In the genomic region with DNA sequence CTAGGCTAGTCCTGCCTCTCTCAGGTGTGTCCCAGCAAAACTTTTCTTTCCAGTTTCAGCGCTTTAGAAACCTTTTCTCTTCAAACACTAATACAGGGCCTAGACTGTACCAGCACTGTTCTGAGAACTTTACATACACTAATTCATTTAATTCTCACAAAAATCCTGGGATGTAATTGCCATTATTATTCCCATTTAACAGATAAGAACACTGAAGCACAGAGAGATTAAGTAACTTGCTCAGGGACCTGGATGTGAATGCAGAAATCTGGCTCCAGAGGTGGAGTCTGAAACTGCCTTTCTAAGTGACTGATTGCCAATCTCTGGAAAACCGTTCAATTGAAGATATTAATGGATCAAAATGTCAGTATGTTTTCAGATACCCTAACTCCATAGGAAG, we compare ENCODE assay signal across 9 cellular contexts. TPM values are rescaled to one million over a fixed set of nuclear protein-coding genes. Genes with fewer than 3 reads are reported as not detected.
A peak's percentile ranks its signal among the peaks of the same experiment; 100 is the strongest.
DNase-seq lines count a peak whose midpoint lies in the region; ATAC-seq, FAIRE-seq and TF ChIP-seq lines count a peak whose summit lies in the region.
"Had no signal": no experiment of that assay in that cellular context is flagged by ENCODE, and none has a peak within 500 bp of the region (broad histone marks: within the 10 kb centered on the region; RNA-seq: fewer than 3 reads in every experiment).

No MANE protein-coding gene starts in this region.

- H3K9me3 ChIP-seq in HepG2 (ENCODE audit: low read length) (no peaks in the 10 kb centered on the region), right lobe of liver (no peaks in the 10 kb centered on the region), adipocyte (ENCODE audit: control insufficient read depth, low read length) (no peaks in the 10 kb centered on the region), mesodermal cell (ENCODE audit: control insufficient read depth, low read length) (no peaks in the 10 kb centered on the region), upper lobe of right lung (no peaks in the 10 kb centered on the region)

- H3K36me3 ChIP-seq in HepG2 (replicated peaks in 1 of 2; ENCODE audit: control insufficient read depth in 1 of 2, insufficient read depth in 2 of 2, low read length in 2 of 2) = no peaks in the 10 kb centered on the region
- no peaks in the 10 kb centered on the region for H3K36me3 ChIP-seq in right lobe of liver
- H3K36me3 ChIP-seq in adipocyte (ENCODE audit: control insufficient read depth, insufficient read depth, low read length, severe bottlenecking) = no peaks in the 10 kb centered on the region
- H3K36me3 ChIP-seq in mesodermal cell (ENCODE audit: control insufficient read depth, insufficient read depth, low read length) = peaks cover 13% of the 10 kb centered on the region
- no peaks in the 10 kb centered on the region for H3K36me3 ChIP-seq in upper lobe of right lung

- H3K79me2 ChIP-seq in HepG2 (ENCODE audit: insufficient read depth, low read length) = peaks cover 34% of the 10 kb centered on the region

- H3K9ac ChIP-seq in HepG2 (ENCODE audit: insufficient read depth, low read depth, low read length) (peak overlapping the region; percentile 36; the same call in 1 of the 2 replicates), adipocyte (ENCODE audit: low read length) (peak overlapping the region; percentile 69)

- WGBS in HepG2 (ENCODE audit: low lambda C conversion rate) = 53% methylated on average over 2 of the region's 2 CpGs
- 58% methylated on average over 2 of the region's 2 CpGs for WGBS in right lobe of liver (ENCODE audit: insufficient coverage, low coverage, low lambda C conversion rate, missing lambda C conversion rate)
- WGBS in mesodermal cell (ENCODE audit: insufficient coverage in 2 of 2), 2 experiments = 68 to 80% methylated on average over 1 to 2 of the region's 2 CpGs

- DNase-seq in HepG2 (ENCODE audit: low spot score) (no peak), right lobe of liver (no peak), adipocyte (ENCODE audit: low read depth) (no peak), upper lobe of right lung (no peak), NCI-H524 treated with DMSO at 0.1 percent for 48 hours (lab: John Stamatoyannopoulos, UW) (no peak), DMS53 treated with DMSO at 0.1 percent for 48 hours (lab: John Stamatoyannopoulos, UW; ENCODE audit: unreplicated experiment) (no peak)
- DNase-seq: foreskin melanocyte had no signal

- H2AFZ ChIP-seq in HepG2 (ENCODE audit: low read length) = peak overlapping the region; percentile 28

- peak overlapping the region; percentile 92 for H3K4me2 ChIP-seq in HepG2 (ENCODE audit: low read depth, low read length)

- CTCF ChIA-PET in HepG2 (lab: Yijun Ruan, JAX; ENCODE audit: low intra/inter-chr PET ratio, low total read pairs) = interaction anchor here (1.0 kb wide), 1 partner anchor 45 kb away, joined by 5 read pairs; no protein-coding TSS in a partner anchor

- in situ Hi-C loops in HepG2 (cut with HindIII; ENCODE audit: extremely low pct_ligation_motif_present, low pct_unique_long_range_greater_than_20kb) = loop anchor here (5.0 kb wide), 1 partner anchor 81 kb away; no protein-coding TSS in a partner anchor

- POLR2A ChIA-PET in HepG2 (lab: Yijun Ruan, JAX) = interaction anchor here (1.0 kb wide), 1 partner anchor 58 kb away, joined by 4 read pairs; a partner anchor contains a TSS

- intact Hi-C loops in HepG2 (cut with micrococcal nuclease; ENCODE audit: unreplicated experiment) (no loop called here), right lobe of liver (cut with DNase I) (no loop called here), upper lobe of right lung (cut with DNase I) (no loop called here)

- FAIRE-seq in HepG2 (lab: Jason Lieb, UNC) = no peak

- peak overlapping the region; percentile 14 to 87 (median 81); a peak in 4 of 6 replicates for H3K4me3 ChIP-seq in HepG2 (replicated peaks in 1 of 3; ENCODE audit: insufficient read depth in 1 of 3, low read depth in 2 of 3, low read length in 3 of 3)
- no peak overlapping the region for H3K4me3 ChIP-seq in right lobe of liver
- H3K4me3 ChIP-seq in adipocyte (ENCODE audit: low read length) = peak overlapping the region; percentile 88
- H3K4me3 ChIP-seq in mesodermal cell (ENCODE audit: extremely low read depth, insufficient read depth, low read length, poor library complexity, severe bottlenecking) = peak overlapping the region; percentile 82
- peak overlapping the region; percentile 85 for H3K4me3 ChIP-seq in upper lobe of right lung

- TF ChIP-seq RAD21 in HepG2 (CRISPR knock-in tag; IDR thresholded peaks at IDR 0.05) = no peak

- H3K4me1 ChIP-seq in HepG2 (ENCODE audit: insufficient read depth, low read length) = peaks cover 28% of the 10 kb centered on the region
- peaks cover 0 to 10% (median 3%) of the 10 kb centered on the region in 4 donors for H3K4me1 ChIP-seq in right lobe of liver
- H3K4me1 ChIP-seq in adipocyte (ENCODE audit: control insufficient read depth, insufficient read depth, low read length) = peaks cover 14% of the 10 kb centered on the region
- H3K4me1 ChIP-seq in mesodermal cell (ENCODE audit: control insufficient read depth, insufficient read depth, low read length, poor library complexity, severe bottlenecking) = peaks cover 3% of the 10 kb centered on the region
- peaks cover 10% of the 10 kb centered on the region for H3K4me1 ChIP-seq in upper lobe of right lung

- ATAC-seq in HepG2 (no peak), right lobe of liver (no peak), upper lobe of right lung (no peak), GM18505 (IDR thresholded peaks at IDR 0.05; ENCODE audit: unreplicated experiment) (no peak)

- no peak for TF ChIP-seq EP300 in HepG2 (IDR thresholded peaks at IDR 0.05; ENCODE audit: low read depth in 2 of 2, low read length in 2 of 2)
- TF ChIP-seq EP300 in HepG2 (CRISPR knock-in tag; IDR thresholded peaks at IDR 0.05; ENCODE audit: borderline replicate concordance) = no peak

- H3K27ac ChIP-seq in HepG2 (ENCODE audit: extremely low read length, insufficient read depth, low read length) (no peak overlapping the region), right lobe of liver (no peak overlapping the region), mesodermal cell (ENCODE audit: low read depth, low read length, severe bottlenecking) (no peak overlapping the region), upper lobe of right lung (no peak overlapping the region)

- BruUV-seq in HepG2 (replicated peaks; lab: Mats Ljungman, UMichigan) = no TSS peak

- TF ChIP-seq CTCF in HepG2 (CRISPR knock-in tag; IDR thresholded peaks at IDR 0.05) (no peak), right lobe of liver (IDR thresholded peaks at IDR 0.05) (no peak), upper lobe of right lung (IDR thresholded peaks at IDR 0.05) (no peak)

- H4K20me1 ChIP-seq in HepG2 (ENCODE audit: insufficient read depth, low read length) = no peaks in the 10 kb centered on the region; the same call in 1 of the 2 replicates

- TF ChIP-seq POLR2A in HepG2 (IDR thresholded peaks at IDR 0.05; ENCODE audit: insufficient read depth in 1 of 2, low read depth in 2 of 2, low read length in 2 of 2) = no peak
- no peak for TF ChIP-seq POLR2A in right lobe of liver (IDR thresholded peaks at IDR 0.05)
- no peak for TF ChIP-seq POLR2A in GM18505 (IDR thresholded peaks at IDR 0.05; ENCODE audit: borderline replicate concordance, extremely low read depth, insufficient read depth, insufficient read length)

- peaks cover 0 to 4% of the 10 kb centered on the region in 2 experiments; a peak in 2 of 5 replicates for H3K27me3 ChIP-seq in HepG2 (ENCODE audit: control insufficient read depth in 1 of 2, insufficient read depth in 2 of 2, low read length in 2 of 2)
- no peaks in the 10 kb centered on the region for H3K27me3 ChIP-seq in right lobe of liver
- no peaks in the 10 kb centered on the region for H3K27me3 ChIP-seq in adipocyte (replicated peaks; ENCODE audit: control insufficient read depth, insufficient read depth, low read length)
- no peaks in the 10 kb centered on the region for H3K27me3 ChIP-seq in upper lobe of right lung

RNA-seq across cellular contexts. Expression of a gene that starts 0.8 kb away (rescaled TPM):
- total RNA-seq in HepG2 (2016; rRNA removed; fragmentation: Illumina TruSeq; extraction: Trizol) = 61.2 and 64.3 TPM in 2 replicates
- 48.7 and 49.7 TPM in 2 replicates for total RNA-seq in HepG2 (2016; cell fraction: cytosol; rRNA removed; fragmentation: Illumina TruSeq; extraction: Trizol; ENCODE audit: low read depth)
- total RNA-seq in HepG2 (2016; cell fraction: insoluble cytoplasmic fraction; rRNA removed; fragmentation: Illumina TruSeq; extraction: Trizol) = 63.3 and 67.3 TPM in 2 replicates
- total RNA-seq in HepG2 (2016; cell fraction: membrane; rRNA removed; fragmentation: Illumina TruSeq; extraction: Trizol) = 50.4 and 50.6 TPM in 2 replicates
- 29.2 and 34.0 TPM in 2 replicates for total RNA-seq in HepG2 (2016; cell fraction: nucleus; rRNA removed; fragmentation: Illumina TruSeq; extraction: Trizol)
- polyA plus RNA-seq in HepG2 (2011; rRNA removed) = 67.7 and 78.0 TPM in 2 replicates
- polyA plus RNA-seq in HepG2 (2011; cell fraction: cytosol; rRNA removed) = 65.6 and 80.3 TPM in 2 replicates
- polyA plus RNA-seq in HepG2 (2011; cell fraction: nucleus; rRNA removed) = 37.2 and 37.9 TPM in 2 replicates
- 42.1 and 43.5 TPM in 2 replicates for polyA plus RNA-seq in HepG2 (2012)
- 37.9 and 42.9 TPM in 2 replicates for polyA plus RNA-seq in HepG2 (2016; cell fraction: cytosol; fragmentation: Illumina TruSeq; extraction: Trizol; ENCODE audit: low read depth)
- polyA plus RNA-seq in HepG2 (2016; cell fraction: insoluble cytoplasmic fraction; fragmentation: Illumina TruSeq; extraction: Trizol; ENCODE audit: low read depth) = 73.9 and 74.9 TPM in 2 replicates
- polyA plus RNA-seq in HepG2 (2016; cell fraction: membrane; fragmentation: Illumina TruSeq; extraction: Trizol; ENCODE audit: low read depth) = 38.1 and 41.9 TPM in 2 replicates
- polyA plus RNA-seq in HepG2 (2016; cell fraction: nucleus; fragmentation: Illumina TruSeq; extraction: Trizol; ENCODE audit: insufficient read depth, low read depth) = 50.4 and 61.3 TPM in 2 replicates
- polyA minus RNA-seq in HepG2 (2011; rRNA and poly(A)+ RNA removed; ENCODE audit: low replicate concordance) = 72.4 and 233 TPM in 2 replicates
- polyA minus RNA-seq in HepG2 (2011; cell fraction: cytosol; rRNA and poly(A)+ RNA removed) = 37.7 and 47.8 TPM in 2 replicates
- polyA minus RNA-seq in HepG2 (2011; cell fraction: nucleus; rRNA and poly(A)+ RNA removed) = 32.8 and 33.9 TPM in 2 replicates
- total RNA-seq in right lobe of liver = 10 to 100 TPM in 3 of 6 experiments, 1 to 10 TPM in 3; 8.4 to 22.9 (median 10.4) TPM
- 43.9 TPM for polyA plus RNA-seq in mesodermal cell (2013, experiment 1 of 2)
- 43.2 TPM for polyA plus RNA-seq in mesodermal cell (2013, experiment 2 of 2)
- total RNA-seq in upper lobe of right lung = 14.7 TPM

RNA-seq across cellular contexts. Expression of a gene that starts 57.9 kb away (rescaled TPM):
- 85.3 and 119 TPM in 2 replicates for total RNA-seq in HepG2 (2016; rRNA removed; fragmentation: Illumina TruSeq; extraction: Trizol)
- 21.5 and 21.7 TPM in 2 replicates for total RNA-seq in HepG2 (2016; cell fraction: cytosol; rRNA removed; fragmentation: Illumina TruSeq; extraction: Trizol; ENCODE audit: low read depth)
- 96.8 and 124 TPM in 2 replicates for total RNA-seq in HepG2 (2016; cell fraction: insoluble cytoplasmic fraction; rRNA removed; fragmentation: Illumina TruSeq; extraction: Trizol)
- 36.9 and 37.7 TPM in 2 replicates for total RNA-seq in HepG2 (2016; cell fraction: membrane; rRNA removed; fragmentation: Illumina TruSeq; extraction: Trizol)
- 87.3 and 93.4 TPM in 2 replicates for total RNA-seq in HepG2 (2016; cell fraction: nucleus; rRNA removed; fragmentation: Illumina TruSeq; extraction: Trizol)
- 106 TPM in 2 replicates for polyA plus RNA-seq in HepG2 (2011; rRNA removed)
- 52.5 and 87.0 TPM in 2 replicates for polyA plus RNA-seq in HepG2 (2011; cell fraction: cytosol; rRNA removed)
- polyA plus RNA-seq in HepG2 (2011; cell fraction: nucleus; rRNA removed) = 16.1 and 21.6 TPM in 2 replicates
- 47.2 and 80.4 TPM in 2 replicates for polyA plus RNA-seq in HepG2 (2012)
- 21.4 and 21.8 TPM in 2 replicates for polyA plus RNA-seq in HepG2 (2016; cell fraction: cytosol; fragmentation: Illumina TruSeq; extraction: Trizol; ENCODE audit: low read depth)
- 89.7 and 101 TPM in 2 replicates for polyA plus RNA-seq in HepG2 (2016; cell fraction: insoluble cytoplasmic fraction; fragmentation: Illumina TruSeq; extraction: Trizol; ENCODE audit: low read depth)
- polyA plus RNA-seq in HepG2 (2016; cell fraction: membrane; fragmentation: Illumina TruSeq; extraction: Trizol; ENCODE audit: low read depth) = 30.1 and 30.7 TPM in 2 replicates
- polyA plus RNA-seq in HepG2 (2016; cell fraction: nucleus; fragmentation: Illumina TruSeq; extraction: Trizol; ENCODE audit: insufficient read depth, low read depth) = 157 and 166 TPM in 2 replicates
- polyA minus RNA-seq in HepG2 (2011; rRNA and poly(A)+ RNA removed; ENCODE audit: low replicate concordance) = 160 and 278 TPM in 2 replicates
- 41.8 and 64.7 TPM in 2 replicates for polyA minus RNA-seq in HepG2 (2011; cell fraction: cytosol; rRNA and poly(A)+ RNA removed)
- polyA minus RNA-seq in HepG2 (2011; cell fraction: nucleus; rRNA and poly(A)+ RNA removed) = 33.7 and 41.3 TPM in 2 replicates
- 10 to 100 TPM; 54.7 to 92.9 (median 75.9) TPM for total RNA-seq in right lobe of liver
- polyA plus RNA-seq in mesodermal cell (2013, experiment 1 of 2) = 80.2 TPM
- 82.9 TPM for polyA plus RNA-seq in mesodermal cell (2013, experiment 2 of 2)
- 78.6 TPM for total RNA-seq in upper lobe of right lung

Comparison
In these comparisons a context has a peak if more than half of its experiments do, and no peak if none do; other contexts are left out.
1. H3K4me3 ChIP-seq: peak in HepG2 (3 of 3), adipocyte (single experiment), mesodermal cell (single experiment) and upper lobe of right lung (single experiment); none in right lobe of liver (0 of 3).